16 cellular contexts compared by ENCODE assay signal in the genomic region with DNA sequence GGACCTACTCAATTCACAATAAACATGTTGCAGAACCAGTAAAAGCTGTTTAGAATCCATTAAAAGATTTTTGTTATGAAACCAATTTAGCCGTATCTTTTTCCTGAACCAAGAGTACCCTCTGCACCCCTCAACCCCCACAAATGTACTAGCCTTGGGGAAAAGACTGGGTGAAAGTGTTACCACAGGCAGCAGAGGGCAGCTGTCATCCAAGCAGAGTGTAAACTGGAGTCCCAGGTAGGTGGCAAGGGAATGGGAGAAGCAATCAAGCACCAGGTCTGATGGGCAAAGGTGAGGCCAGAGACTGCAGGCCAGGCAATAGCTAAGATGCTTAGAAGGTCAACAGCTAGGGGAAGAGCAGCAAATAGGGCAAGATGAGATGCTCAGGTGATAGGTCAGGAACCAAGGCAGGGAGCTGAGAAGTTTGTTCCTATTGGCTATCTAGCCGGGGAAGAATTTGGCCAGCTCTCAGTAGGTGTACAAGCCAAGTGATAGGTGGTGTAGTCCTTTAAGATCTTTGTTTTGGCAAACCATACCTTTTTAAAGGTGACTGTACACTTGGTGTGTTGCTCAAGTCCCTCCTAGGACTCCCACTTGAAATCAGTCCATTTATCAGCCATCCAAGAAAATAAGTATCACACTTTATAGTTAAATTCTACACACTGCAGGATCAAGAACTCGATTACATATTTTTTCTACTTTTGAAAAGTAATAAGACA.
A peak's percentile ranks its signal among the peaks of the same experiment; 100 is the strongest.
DNase-seq lines count a peak whose midpoint lies in the region; ATAC-seq, FAIRE-seq and TF ChIP-seq lines count a peak whose summit lies in the region.
"Had no signal": no experiment of that assay in that cellular context is flagged by ENCODE, and none has a peak within 500 bp of the region (broad histone marks: within the 10 kb centered on the region; RNA-seq: fewer than 3 reads in every experiment).

No MANE protein-coding gene starts in this region.

- peaks cover 9% of the 10 kb centered on the region for H3K4me1 ChIP-seq in lower lobe of right lung
- H3K4me1 ChIP-seq in OCI-LY7 (ENCODE audit: insufficient read depth, low read length, poor library complexity, severe bottlenecking): no peaks in the 10 kb centered on the region

- no peaks in the 10 kb centered on the region for H3K9me2 ChIP-seq in OCI-LY7 (ENCODE audit: insufficient read depth, low read length)

- DNase-seq in COLO668 (lab: John Stamatoyannopoulos, UW; ENCODE audit: unreplicated experiment) (peak; percentile 8), T47D (ENCODE audit: low read depth in 1 of 2, low spot score in 1 of 2) (peak; percentile 19 to 56), lower lobe of right lung (no peak), GM12892 (ENCODE audit: insufficient read length) (no peak), OCI-LY7 (ENCODE audit: low spot score) (no peak), NCI-H2227 treated with DMSO at 0.1 percent for 48 hours (lab: John Stamatoyannopoulos, UW) (no peak), chondrocyte (ENCODE audit: low spot score) (no peak)
- DNase-seq: activated CD4-positive, alpha-beta memory T cell treated with anti-CD3 and anti-CD28 coated beads, Interleukin-2, amount 10 ng/mL, durations not matched to agents 7 days and 5 days; NCI-H1105 treated with DMSO at 0.1 percent for 48 hours; stimulated activated CD4-positive, alpha-beta T cell treated with anti-CD3 and anti-CD28 coated beads, Interleukin-12 subunit alpha, Interleukin-12 subunit beta, amount 100 ng/mL, for 4 hours; stimulated activated naive CD8-positive, alpha-beta T cell treated with anti-CD3 and anti-CD28 coated beads, Interleukin-15, amount 100 ng/mL, for 72 hours had no signal

- no peaks in the 10 kb centered on the region for H4K20me1 ChIP-seq in OCI-LY7 (ENCODE audit: insufficient read depth, low read length)

- H3K36me3 Mint-ChIP-seq in chondrocyte (ENCODE audit: low read depth): no peaks in the 10 kb centered on the region

- CTCF ChIA-PET in OCI-LY7 (lab: Charles Lee; ENCODE audit: unreplicated experiment): no interaction called here

- H3K4me2 ChIP-seq in OCI-LY7 (ENCODE audit: low read length): no peak overlapping the region

- H3K36me3 ChIP-seq in lower lobe of right lung (no peaks in the 10 kb centered on the region), OCI-LY7 (ENCODE audit: insufficient read depth, low read length) (no peaks in the 10 kb centered on the region)
- H3K36me3 ChIP-seq: vagina had no signal

- H3K9me3 ChIP-seq in lower lobe of right lung: no peaks in the 10 kb centered on the region
- no peaks in the 10 kb centered on the region for H3K9me3 ChIP-seq in OCI-LY7 (ENCODE audit: low read length)
- H3K9me3 ChIP-seq: vagina had no signal

- H3K27me3 ChIP-seq in lower lobe of right lung (ENCODE audit: low read depth): no peaks in the 10 kb centered on the region
- H3K27me3 ChIP-seq: vagina had no signal

- TF ChIP-seq EP300 in Ishikawa (IDR thresholded peaks at IDR 0.05; ENCODE audit: borderline replicate concordance): no peak

- H3K27me3 Mint-ChIP-seq in chondrocyte (ENCODE audit: low read depth): peaks cover 2% of the 10 kb centered on the region
- H3K27me3 Mint-ChIP-seq: activated CD4-positive, alpha-beta memory T cell treated with anti-CD3 and anti-CD28 coated beads, Interleukin-2, amount 10 ng/mL, durations not matched to agents 7 days and 5 days had no signal

- H3K4me3 ChIP-seq in lower lobe of right lung: no peak overlapping the region
- no peak overlapping the region for H3K4me3 ChIP-seq in OCI-LY7 (ENCODE audit: low read depth, low read length, poor library complexity, severe bottlenecking)
- H3K4me3 ChIP-seq: K562, SK-N-MC, vagina had no signal

- in situ Hi-C loops in T47D (cut with HindIII; ENCODE audit: low pct_unique_long_range_greater_than_20kb, low sequenced_read_pairs): no loop called here

- no peak overlapping the region for H3K27ac Mint-ChIP-seq in chondrocyte (ENCODE audit: unreplicated experiment)
- H3K27ac Mint-ChIP-seq: activated CD4-positive, alpha-beta memory T cell treated with anti-CD3 and anti-CD28 coated beads, Interleukin-2, amount 10 ng/mL, durations not matched to agents 7 days and 5 days; activated T-helper 1 cell treated with anti-CD3 and anti-CD28 coated beads, Interleukin-12 subunit alpha, Interleukin-12 subunit beta, Interleukin-2, Interleukin-4 antibody, amounts not matched to agents 30 ng/mL and 10 ng/mL and 1 ng/mL, durations not matched to agents 14 hours and 24 hours and 36 hours; stimulated activated naive CD8-positive, alpha-beta T cell treated with anti-CD3 and anti-CD28 coated beads, Interleukin-15, amount 100 ng/mL, for 72 hours had no signal

- intact Hi-C loops in lower lobe of right lung (cut with DNase I) (no loop called here), OCI-LY7 (cut with micrococcal nuclease; ENCODE audit: unreplicated experiment) (no loop called here)

- no TSS peak for BruUV-seq in OCI-LY7 (replicated peaks; lab: Mats Ljungman, UMichigan)

- no peaks in the 10 kb centered on the region for H3K9me3 Mint-ChIP-seq in chondrocyte (ENCODE audit: low read depth)
- H3K9me3 Mint-ChIP-seq: activated CD4-positive, alpha-beta memory T cell treated with anti-CD3 and anti-CD28 coated beads, Interleukin-2, amount 10 ng/mL, durations not matched to agents 7 days and 5 days; activated T-helper 1 cell treated with anti-CD3 and anti-CD28 coated beads, Interleukin-12 subunit alpha, Interleukin-12 subunit beta, Interleukin-2, Interleukin-4 antibody, amounts not matched to agents 30 ng/mL and 10 ng/mL and 1 ng/mL, durations not matched to agents 14 hours and 24 hours and 36 hours; stimulated activated naive CD8-positive, alpha-beta T cell treated with anti-CD3 and anti-CD28 coated beads, Interleukin-15, amount 100 ng/mL, for 72 hours had no signal

- no peak overlapping the region for H3K4me3 Mint-ChIP-seq in chondrocyte (ENCODE audit: unreplicated experiment)
- H3K4me3 Mint-ChIP-seq: activated CD4-positive, alpha-beta memory T cell treated with anti-CD3 and anti-CD28 coated beads, Interleukin-2, amount 10 ng/mL, durations not matched to agents 7 days and 5 days; activated T-helper 1 cell treated with anti-CD3 and anti-CD28 coated beads, Interleukin-12 subunit alpha, Interleukin-12 subunit beta, Interleukin-2, Interleukin-4 antibody, amounts not matched to agents 30 ng/mL and 10 ng/mL and 1 ng/mL, durations not matched to agents 14 hours and 24 hours and 36 hours; stimulated activated naive CD8-positive, alpha-beta T cell treated with anti-CD3 and anti-CD28 coated beads, Interleukin-15, amount 100 ng/mL, for 72 hours had no signal

- no peak for FAIRE-seq in GM12892 (lab: Jason Lieb, UNC)
- FAIRE-seq: K562 had no signal

- peak; percentile 55 for TF ChIP-seq RAD21 in Ishikawa (IDR thresholded peaks at IDR 0.05; ENCODE audit: low read depth)

- no peak for TF ChIP-seq POLR2A in GM12892 (IDR thresholded peaks at IDR 0.05; ENCODE audit: low read depth, low read length)

- H3K79me2 ChIP-seq in OCI-LY7 (ENCODE audit: insufficient read depth, low read depth, low read length): no peaks in the 10 kb centered on the region

- POLR2A ChIA-PET in OCI-LY7 (lab: Charles Lee): interaction anchor here (1.0 kb wide), 1 partner anchor 9 kb away, joined by 4 read pairs; no protein-coding TSS in a partner anchor

- no peak overlapping the region for H2AFZ ChIP-seq in OCI-LY7 (ENCODE audit: low read length)

- no peak overlapping the region for H3K27ac ChIP-seq in lower lobe of right lung
- H3K27ac ChIP-seq in OCI-LY7 (ENCODE audit: low read depth, low read length, poor library complexity, severe bottlenecking): no peak overlapping the region
- H3K27ac ChIP-seq: SK-N-MC, vagina had no signal

- no peak for TF ChIP-seq CTCF in lower lobe of right lung (IDR thresholded peaks at IDR 0.05)
- no peak for TF ChIP-seq CTCF in OCI-LY7 (conservative IDR thresholded peaks at IDR 0.05; ENCODE audit: low read length)
- TF ChIP-seq CTCF in chondrocyte (IDR thresholded peaks at IDR 0.05): no peak

- peaks cover 11% of the 10 kb centered on the region for H3K4me1 Mint-ChIP-seq in chondrocyte (ENCODE audit: low read depth)

- peak; percentile 45 to 66 for ATAC-seq in lower lobe of right lung
- ATAC-seq: K562; stimulated activated naive CD8-positive, alpha-beta T cell treated with anti-CD3 and anti-CD28 coated beads, Interleukin-15, amount 100 ng/mL, for 72 hours had no signal

TF ChIP-seq in Ishikawa, 13 proteins besides CTCF, POLR2A, EP300 and RAD21 (continues in another document):
- TF ChIP-seq CREB1 (IDR thresholded peaks at IDR 0.05; ENCODE audit: low read depth): no peak
- TF ChIP-seq, protein P1, sequence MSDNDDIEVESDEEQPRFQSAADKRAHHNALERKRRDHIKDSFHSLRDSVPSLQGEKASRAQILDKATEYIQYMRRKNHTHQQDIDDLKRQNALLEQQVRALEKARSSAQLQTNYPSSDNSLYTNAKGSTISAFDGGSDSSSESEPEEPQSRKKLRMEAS (IDR thresholded peaks at IDR 0.05): no peak
- TF ChIP-seq TAF1 (IDR thresholded peaks at IDR 0.05; ENCODE audit: low read depth): no peak
- TF ChIP-seq, protein P2, sequence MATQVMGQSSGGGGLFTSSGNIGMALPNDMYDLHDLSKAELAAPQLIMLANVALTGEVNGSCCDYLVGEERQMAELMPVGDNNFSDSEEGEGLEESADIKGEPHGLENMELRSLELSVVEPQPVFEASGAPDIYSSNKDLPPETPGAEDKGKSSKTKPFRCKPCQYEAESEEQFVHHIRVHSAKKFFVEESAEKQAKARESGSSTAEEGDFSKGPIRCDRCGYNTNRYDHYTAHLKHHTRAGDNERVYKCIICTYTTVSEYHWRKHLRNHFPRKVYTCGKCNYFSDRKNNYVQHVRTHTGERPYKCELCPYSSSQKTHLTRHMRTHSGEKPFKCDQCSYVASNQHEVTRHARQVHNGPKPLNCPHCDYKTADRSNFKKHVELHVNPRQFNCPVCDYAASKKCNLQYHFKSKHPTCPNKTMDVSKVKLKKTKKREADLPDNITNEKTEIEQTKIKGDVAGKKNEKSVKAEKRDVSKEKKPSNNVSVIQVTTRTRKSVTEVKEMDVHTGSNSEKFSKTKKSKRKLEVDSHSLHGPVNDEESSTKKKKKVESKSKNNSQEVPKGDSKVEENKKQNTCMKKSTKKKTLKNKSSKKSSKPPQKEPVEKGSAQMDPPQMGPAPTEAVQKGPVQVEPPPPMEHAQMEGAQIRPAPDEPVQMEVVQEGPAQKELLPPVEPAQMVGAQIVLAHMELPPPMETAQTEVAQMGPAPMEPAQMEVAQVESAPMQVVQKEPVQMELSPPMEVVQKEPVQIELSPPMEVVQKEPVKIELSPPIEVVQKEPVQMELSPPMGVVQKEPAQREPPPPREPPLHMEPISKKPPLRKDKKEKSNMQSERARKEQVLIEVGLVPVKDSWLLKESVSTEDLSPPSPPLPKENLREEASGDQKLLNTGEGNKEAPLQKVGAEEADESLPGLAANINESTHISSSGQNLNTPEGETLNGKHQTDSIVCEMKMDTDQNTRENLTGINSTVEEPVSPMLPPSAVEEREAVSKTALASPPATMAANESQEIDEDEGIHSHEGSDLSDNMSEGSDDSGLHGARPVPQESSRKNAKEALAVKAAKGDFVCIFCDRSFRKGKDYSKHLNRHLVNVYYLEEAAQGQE (IDR thresholded peaks at IDR 0.05; ENCODE audit: low read depth): no peak
- TF ChIP-seq YY1 (IDR thresholded peaks at IDR 0.05; ENCODE audit: low read depth): no peak
- TF ChIP-seq NFIC (IDR thresholded peaks at IDR 0.05): no peak

Comparison
In these comparisons a context has a peak if more than half of its experiments do, and no peak if none do; other contexts are left out.
1. DNase-seq: peak in COLO668 (single experiment) and T47D (2 of 2); none in lower lobe of right lung (single experiment), GM12892 (single experiment), OCI-LY7 (single experiment), NCI-H2227 treated with DMSO at 0.1 percent for 48 hours (single experiment) and chondrocyte (single experiment).